ENCODE assay signal across 27 cellular contexts in the genomic region with DNA sequence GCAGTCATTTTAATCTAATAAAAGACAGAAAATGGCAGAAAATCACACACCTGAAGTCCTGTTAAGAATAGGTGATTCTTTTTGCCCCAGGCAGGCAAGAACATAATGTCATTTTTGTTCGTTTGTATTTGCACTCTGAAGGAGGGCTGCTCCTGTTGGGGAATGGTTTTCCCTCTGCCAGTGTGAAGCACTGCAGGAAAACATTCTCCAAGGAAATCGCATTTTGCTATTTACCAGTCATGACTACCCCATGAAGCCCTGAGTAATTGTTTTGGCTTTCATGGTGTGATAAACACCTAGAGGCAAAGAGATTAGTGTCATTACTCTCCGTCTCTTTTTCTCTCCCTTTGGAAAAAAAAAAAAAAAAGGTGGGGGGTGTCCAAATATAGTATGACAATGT.
DNase-seq lines count a peak whose midpoint lies in the region; ATAC-seq, FAIRE-seq and TF ChIP-seq lines count a peak whose summit lies in the region.
"Had no signal": no experiment of that assay in that cellular context is flagged by ENCODE, and none has a peak within 500 bp of the region (broad histone marks: within the 10 kb centered on the region; RNA-seq: fewer than 3 reads in every experiment).

No MANE protein-coding gene starts in this region.

- 0 out of 2 replicates have a peak overlapping the region, but pooled peaks have one; percentile 54 for H2AFZ ChIP-seq in H1 (ENCODE audit: low read length)

- H3K9me3 ChIP-seq in HUES48 (ENCODE audit: control insufficient read depth, insufficient read depth, low read length) (no peaks in the 10 kb centered on the region), H1 (ENCODE audit: insufficient read depth in 2 of 2, low read depth in 1 of 2, low read length in 1 of 2) (no peaks in the 10 kb centered on the region)
- H3K9me3 ChIP-seq: BE2C, Peyer's patch had no signal

- H3K4ac ChIP-seq in H1 (replicated peaks; ENCODE audit: insufficient read length, low read depth, low read length) (no peak overlapping the region), mesendoderm (ENCODE audit: low read depth, low read length) (no peak overlapping the region)

- no peak overlapping the region for H3K18ac ChIP-seq in H1 (ENCODE audit: extremely low read depth, low read length)
- no peak overlapping the region for H3K18ac ChIP-seq in mesendoderm (ENCODE audit: low read length)

- CTCF ChIA-PET in H1 (lab: Charles Lee; ENCODE audit: partially characterized antibody): interaction anchor here (0.7 to 3.9 kb wide), 4 partner anchors 9 to 41 kb away, joined by 3 to 23 read pairs (median 4); no protein-coding TSS in a partner anchor

- H3K56ac ChIP-seq in H1 (replicated peaks; ENCODE audit: insufficient read length, low read depth, low read length) (no peak overlapping the region), mesendoderm (ENCODE audit: low read length) (no peak overlapping the region)

- no peak overlapping the region for H2BK12ac ChIP-seq in H1 (ENCODE audit: low read depth, low read length)

- no peaks in the 10 kb centered on the region for H3K23me2 ChIP-seq in H1 (ENCODE audit: low read depth, low read length)

- H3K4me3 ChIP-seq in HUES48 (ENCODE audit: low read depth, low read length) (no peak overlapping the region), H1 (ENCODE audit: extremely low read depth in 1 of 4, insufficient read depth in 2 of 4, low read depth in 3 of 4, low read length in 4 of 4) (no peak overlapping the region), mesendoderm (ENCODE audit: low read length) (no peak overlapping the region)
- H3K4me3 ChIP-seq: Peyer's patch had no signal

- no peaks in the 10 kb centered on the region for H4K20me1 ChIP-seq in H1 (replicated peaks in 1 of 2; ENCODE audit: control insufficient read depth in 1 of 2, insufficient read depth in 2 of 2, low read length in 2 of 2)

- H3K36me3 ChIP-seq in HUES48 (ENCODE audit: control insufficient read depth, insufficient read depth, low read length): no peaks in the 10 kb centered on the region
- H3K36me3 ChIP-seq in H1 (ENCODE audit: control insufficient read depth in 2 of 4, insufficient read depth in 4 of 4, low read length in 3 of 4): no peaks in the 10 kb centered on the region
- no peaks in the 10 kb centered on the region for H3K36me3 ChIP-seq in mesendoderm (ENCODE audit: control insufficient read depth, insufficient read depth, low read length)
- H3K36me3 ChIP-seq: BE2C, Peyer's patch had no signal

- H3K4me2 ChIP-seq in H1 (ENCODE audit: insufficient read depth in 1 of 2, low read depth in 2 of 2, low read length in 2 of 2) (0 out of 4 replicates have a peak overlapping the region, but pooled peaks of 1 of the 2 experiments have one; percentile 27), mesendoderm (ENCODE audit: low read length) (no peak overlapping the region)

- peaks cover 7% of the 10 kb centered on the region; the same call in 1 of the 2 replicates for H3K4me1 ChIP-seq in HUES48 (ENCODE audit: control insufficient read depth, insufficient read depth, low read length)
- peaks cover 0 to 3% (median 0%) of the 10 kb centered on the region in 4 experiments; a peak in 1 of 7 replicates for H3K4me1 ChIP-seq in H1 (replicated peaks in 1 of 4; ENCODE audit: control insufficient read depth in 3 of 4, insufficient read depth in 4 of 4, low read length in 3 of 4)
- H3K4me1 ChIP-seq in mesendoderm (ENCODE audit: control insufficient read depth, low read depth, low read length): peaks cover 2% of the 10 kb centered on the region
- H3K4me1 ChIP-seq: Peyer's patch had no signal

- TF ChIP-seq POLR2A in H1 (IDR thresholded peaks at IDR 0.05; ENCODE audit: control extremely low read depth in 1 of 2, low read depth in 2 of 2, low read length in 2 of 2): no peak

- H2AK5ac ChIP-seq in H1 (ENCODE audit: low read depth, low read length) (no peak overlapping the region), mesendoderm (ENCODE audit: low read length) (no peak overlapping the region)

- FAIRE-seq in H1 (lab: Jason Lieb, UNC): no peak
- FAIRE-seq: GM12892, HTR-8/SVneo had no signal

- H4K91ac ChIP-seq in H1 (replicated peaks; ENCODE audit: insufficient read length, low read length): no peak overlapping the region

- no peak overlapping the region for H2BK20ac ChIP-seq in H1 (ENCODE audit: low read length)

- POLR2A ChIA-PET in H1 (lab: Charles Lee; ENCODE audit: partially characterized antibody): interaction anchor here (0.7 to 0.8 kb wide), 2 partner anchors 13 to 50 kb away, joined by 3 read pairs; no protein-coding TSS in a partner anchor

- no peak for TF ChIP-seq CTCF in H1 (IDR thresholded peaks at IDR 0.05; ENCODE audit: control extremely low read depth in 1 of 3, insufficient read depth in 1 of 3, low read depth in 1 of 3, low read length in 3 of 3)

- H2BK120ac ChIP-seq in H1 (replicated peaks; ENCODE audit: low read depth, low read length): no peak overlapping the region
- no peak overlapping the region for H2BK120ac ChIP-seq in mesendoderm (ENCODE audit: low read depth, low read length)

- no peaks in the 10 kb centered on the region for H3K27me3 ChIP-seq in HUES48 (ENCODE audit: control insufficient read depth, insufficient read depth, low read length)
- H3K27me3 ChIP-seq in H1 (replicated peaks in 1 of 4; ENCODE audit: control insufficient read depth in 3 of 4, extremely low read depth in 1 of 4, insufficient read depth in 3 of 4, low read length in 3 of 4): no peaks in the 10 kb centered on the region
- H3K27me3 ChIP-seq in mesendoderm (ENCODE audit: insufficient read depth, low read length, poor library complexity): no peaks in the 10 kb centered on the region
- H3K27me3 ChIP-seq: BE2C, Peyer's patch had no signal

- no peak overlapping the region for H2BK5ac ChIP-seq in H1 (ENCODE audit: low read depth, low read length)
- no peak overlapping the region for H2BK5ac ChIP-seq in mesendoderm (ENCODE audit: low read length)

- no peak overlapping the region for H3K14ac ChIP-seq in H1 (ENCODE audit: insufficient read length)

- H2BK15ac ChIP-seq in H1 (ENCODE audit: low read length) (no peak overlapping the region), mesendoderm (replicated peaks; ENCODE audit: low read depth) (no peak overlapping the region)

- ATAC-seq in HG03039 (IDR thresholded peaks at IDR 0.05; ENCODE audit: unreplicated experiment): no peak
- ATAC-seq: HCT116 had no signal

- peak overlapping the region; percentile 67 for H3K27ac ChIP-seq in HUES48 (ENCODE audit: low read depth, low read length)
- H3K27ac ChIP-seq in H1 (ENCODE audit: low read depth, low read length): no peak overlapping the region
- no peak overlapping the region for H3K27ac ChIP-seq in mesendoderm (ENCODE audit: low read depth, low read length)
- H3K27ac ChIP-seq: 22Rv1, Peyer's patch had no signal

- H3K9ac ChIP-seq in HUES48 (ENCODE audit: low read depth, low read length) (no peak overlapping the region), H1 (replicated peaks in 1 of 4; ENCODE audit: extremely low read depth in 1 of 4, low read depth in 3 of 4, low read length in 3 of 4) (no peak overlapping the region), mesendoderm (ENCODE audit: low read length) (no peak overlapping the region)

- DNase-seq in NCI-H1105 (lab: John Stamatoyannopoulos, UW): peak; percentile 50
- DNase-seq in NCI-H1105 treated with DMSO at 0.1 percent for 48 hours (lab: John Stamatoyannopoulos, UW): no peak
- DNase-seq in H1 (ENCODE audit: low read depth in 1 of 2, low spot score in 2 of 2): no peak
- DNase-seq in mesendoderm: peak; percentile 78
- no peak for DNase-seq in NCI-H2196 (lab: John Stamatoyannopoulos, UW; ENCODE audit: unreplicated experiment)
- no peak for DNase-seq in SKM-1 treated with dmso at 0.1 percent for 144 hours (lab: John Stamatoyannopoulos, UW; ENCODE audit: unreplicated experiment)
- DNase-seq: ACHN; BE2C; Calu3; CD8-positive, alpha-beta memory T cell; DMS79 treated with DMSO at 0.1 percent for 48 hours; IMR-90; KG1; MM.1S; NCI-H1436 treated with DMSO at 0.1 percent for 48 hours; NCI-H2029; NCI-H345; NCI-H510A treated with DMSO at 0.1 percent for 48 hours; NCI-H748 treated with DMSO at 0.1 percent for 48 hours; Peyer's patch; SHP77 treated with DMSO at 0.1 percent for 48 hours had no signal

- no peak overlapping the region for H4K5ac ChIP-seq in H1 (ENCODE audit: insufficient read length, low read depth, low read length)
- no peak overlapping the region for H4K5ac ChIP-seq in mesendoderm (ENCODE audit: low read length)

- no peaks in the 10 kb centered on the region for H3K79me1 ChIP-seq in H1 (ENCODE audit: low read depth, low read length)
- H3K79me1 ChIP-seq in mesendoderm (ENCODE audit: low read length): no peaks in the 10 kb centered on the region

- 62% methylated on average over 3 of the region's 3 CpGs; no CpG with 5 or more reads in 1 of the 2 experiments for WGBS in H1 (ENCODE audit: extremely low coverage in 1 of 2, insufficient coverage in 1 of 2, insufficient read length in 1 of 2, insufficient replicate concordance in 2 of 2, low coverage in 1 of 2, low lambda C conversion rate in 2 of 2, missing lambda C conversion rate in 1 of 2), 2 experiments
- WGBS in mesendoderm (ENCODE audit: extremely low coverage, insufficient coverage, low lambda C conversion rate): no CpG with 5 or more reads among the region's 3 CpGs

- H4K8ac ChIP-seq in H1 (ENCODE audit: extremely low read depth, insufficient read depth, low read length) (no peak overlapping the region), mesendoderm (ENCODE audit: low read depth, low read length) (no peak overlapping the region)

- H3K79me2 ChIP-seq in H1 (ENCODE audit: control insufficient read depth in 1 of 2, insufficient read depth in 2 of 2, low read length in 2 of 2) (no peaks in the 10 kb centered on the region), mesendoderm (ENCODE audit: control insufficient read depth, insufficient read depth, low read length) (no peaks in the 10 kb centered on the region)

- TF ChIP-seq RAD21 in H1 (IDR thresholded peaks at IDR 0.05 in 1 of 2, conservative IDR thresholded peaks at IDR 0.05 in 1 of 2; ENCODE audit: low read depth in 2 of 2, low read length in 2 of 2): no peak

- H3K23ac ChIP-seq in H1 (ENCODE audit: insufficient read length): no peak overlapping the region
- no peak overlapping the region for H3K23ac ChIP-seq in mesendoderm (ENCODE audit: low read length)

- TF ChIP-seq EP300 in H1 (IDR thresholded peaks at IDR 0.05; ENCODE audit: borderline replicate concordance in 1 of 2, low read depth in 2 of 2, low read length in 2 of 2): no peak

TF ChIP-seq in H1, 55 proteins besides CTCF, POLR2A, EP300 and RAD21 (continues in another document):
- TF ChIP-seq SP2 (IDR thresholded peaks at IDR 0.05; ENCODE audit: low read length) (no peak), MAFK (IDR thresholded peaks at IDR 0.05; ENCODE audit: low read depth, low read length) (no peak), SIX5 (IDR thresholded peaks at IDR 0.05; ENCODE audit: low read depth, low read length) (no peak), BCL11A (IDR thresholded peaks at IDR 0.05; ENCODE audit: low read depth in 2 of 2, low read length in 2 of 2) (no peak), BACH1 (IDR thresholded peaks at IDR 0.05; ENCODE audit: low read length) (no peak), NANOG (IDR thresholded peaks at IDR 0.05; ENCODE audit: insufficient read depth, low read depth, low read length, poor library complexity, severe bottlenecking) (no peak), KDM5A (IDR thresholded peaks at IDR 0.05; ENCODE audit: low read length) (no peak), ZNF274 (IDR thresholded peaks at IDR 0.05; ENCODE audit: borderline replicate concordance, extremely low read depth, low read length) (no peak)

Comparison
In these comparisons a context has a peak if more than half of its experiments do, and no peak if none do; other contexts are left out.
1. DNase-seq: peak in NCI-H1105 (single experiment) and mesendoderm (single experiment); none in NCI-H1105 treated with DMSO at 0.1 percent for 48 hours (single experiment), H1 (0 of 2), NCI-H2196 (single experiment) and SKM-1 treated with dmso at 0.1 percent for 144 hours (single experiment).